8 cellular contexts compared by ENCODE assay signal in the genomic region with DNA sequence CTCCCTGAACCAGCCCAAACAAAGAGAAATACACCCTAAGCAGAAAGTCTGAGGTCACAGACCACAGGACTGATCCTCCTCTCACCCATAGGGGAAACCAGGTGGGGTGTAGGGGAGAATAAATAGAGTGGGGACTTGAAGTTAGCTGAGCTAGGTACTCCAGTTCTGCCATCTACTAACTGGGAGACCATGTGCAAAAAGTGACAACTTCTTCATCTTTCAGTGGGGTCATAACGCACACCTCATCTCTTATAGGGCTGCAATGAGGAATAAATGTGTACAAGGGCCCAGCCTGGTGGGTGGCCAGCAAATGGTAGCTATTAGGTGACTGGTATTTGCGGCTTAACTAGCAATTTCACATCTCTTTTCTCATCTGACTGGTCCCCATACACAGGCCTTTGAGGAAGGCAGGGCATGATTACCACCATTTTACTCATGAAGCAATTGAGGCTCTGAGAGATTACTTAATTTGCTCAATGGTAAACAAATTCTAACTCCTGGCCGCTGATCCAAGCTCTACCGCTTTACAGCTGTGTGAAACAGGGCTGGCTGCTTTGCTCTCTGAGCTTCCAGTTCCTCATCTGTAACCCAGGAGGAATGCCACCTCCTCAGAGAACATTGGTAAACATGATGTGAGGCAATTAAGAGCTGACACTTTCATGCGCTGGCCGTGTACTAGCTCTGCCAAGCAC. TPM values are rescaled to one million over a fixed set of nuclear protein-coding genes. Genes with fewer than 3 reads are reported as not detected.
DNase-seq lines count a peak whose midpoint lies in the region; ATAC-seq and TF ChIP-seq lines count a peak whose summit lies in the region.
"Had no signal": no experiment of that assay in that cellular context is flagged by ENCODE, and none has a peak within 500 bp of the region (broad histone marks: within the 10 kb centered on the region; RNA-seq: fewer than 3 reads in every experiment).

No MANE protein-coding gene starts in this region.

- H3K4me1 ChIP-seq in A673 (ENCODE audit: insufficient read depth, low read length, poor library complexity, severe bottlenecking): peaks cover 8% of the 10 kb centered on the region

- CTCF ChIA-PET in A673 (lab: Charles Lee): interaction anchor here (0.6 kb wide), 1 partner anchor 527 kb away, joined by 3 read pairs; no protein-coding TSS in a partner anchor

- no peaks in the 10 kb centered on the region for H3K9me3 ChIP-seq in MG63
- H3K9me3 ChIP-seq in A673 (ENCODE audit: low read depth, low read length, poor library complexity, severe bottlenecking): no peaks in the 10 kb centered on the region
- H3K9me3 ChIP-seq: SJSA1 had no signal

- H3K4me3 ChIP-seq in MG63 (no peak overlapping the region), A673 (ENCODE audit: low read depth, low read length, poor library complexity, severe bottlenecking) (no peak overlapping the region)
- H3K4me3 ChIP-seq: SJSA1 had no signal

- intact Hi-C loops in A673 (cut with micrococcal nuclease; ENCODE audit: unreplicated experiment): no loop called here

- H3K9me3 Mint-ChIP-seq in chondrocyte (ENCODE audit: low read depth) (no peaks in the 10 kb centered on the region), nephron (no peaks in the 10 kb centered on the region)

- no peak overlapping the region for H3K27ac ChIP-seq in A673 (ENCODE audit: low read depth, low read length, poor library complexity, severe bottlenecking)
- H3K27ac ChIP-seq: SJSA1 had no signal

- peak; percentile 43 for ATAC-seq in GM18502 (IDR thresholded peaks at IDR 0.05; ENCODE audit: poor library complexity, unreplicated experiment)

- POLR2A ChIA-PET in A673 (lab: Charles Lee; ENCODE audit: low non-redundant PET): no interaction called here

- H3K27ac Mint-ChIP-seq in chondrocyte (ENCODE audit: unreplicated experiment) (peak overlapping the region; percentile 41), nephron (peak overlapping the region; percentile 83 to 88 (median 87))

- H3K36me3 Mint-ChIP-seq in chondrocyte (ENCODE audit: low read depth): no peaks in the 10 kb centered on the region
- no peaks in the 10 kb centered on the region for H3K36me3 Mint-ChIP-seq in nephron (ENCODE audit: low read depth)

- H3K27me3 ChIP-seq in MG63 (no peaks in the 10 kb centered on the region), A673 (replicated peaks; ENCODE audit: insufficient read depth, low read depth, low read length, poor library complexity) (no peaks in the 10 kb centered on the region)
- H3K27me3 ChIP-seq: SJSA1 had no signal

- H3K27me3 Mint-ChIP-seq in chondrocyte (ENCODE audit: low read depth) (no peaks in the 10 kb centered on the region), nephron (ENCODE audit: low read depth) (no peaks in the 10 kb centered on the region)

- BruUV-seq in A673 (replicated peaks; lab: Mats Ljungman, UMichigan): no TSS peak

- H3K4me1 Mint-ChIP-seq in chondrocyte (ENCODE audit: low read depth) (peaks cover 68% of the 10 kb centered on the region), nephron (peaks cover 61% of the 10 kb centered on the region)

- H3K36me3 ChIP-seq in MG63 (no peaks in the 10 kb centered on the region; the same call in 1 of the 2 replicates), A673 (ENCODE audit: insufficient read depth, low read length, poor library complexity, severe bottlenecking) (no peaks in the 10 kb centered on the region)

- H3K4me3 Mint-ChIP-seq in chondrocyte (ENCODE audit: unreplicated experiment): no peak overlapping the region
- no peak overlapping the region for H3K4me3 Mint-ChIP-seq in nephron

- peak; percentile 71 for DNase-seq in MG63
- DNase-seq in chondrocyte (ENCODE audit: low spot score): no peak
- no peak for DNase-seq in AML-193 (lab: John Stamatoyannopoulos, UW)
- DNase-seq in A673 (ENCODE audit: low spot score): no peak
- no peak for DNase-seq in COR-L47 (lab: John Stamatoyannopoulos, UW)

- TF ChIP-seq CTCF in chondrocyte (IDR thresholded peaks at IDR 0.05) (no peak), nephron (IDR thresholded peaks at IDR 0.05; ENCODE audit: unreplicated experiment in 3 of 3) (no peak), A673 (conservative IDR thresholded peaks at IDR 0.05; ENCODE audit: low read depth, low read length) (no peak)

RNA-seq across cellular contexts. Expression of gene TBC1D10A, which starts 16.6 kb away (rescaled TPM):
- total RNA-seq in MG63 (2014; rRNA removed; shearing (Covaris generic); ENCODE audit: low replicate concordance): 17.5 and 25.7 TPM in 2 replicates
- total RNA-seq in chondrocyte (24.3 to 28.0 TPM (median 26.9 TPM) in 3 replicates), A673 (2021) (8.4 and 10.6 TPM in 2 replicates)

RNA-seq across cellular contexts. Expression of gene CASTOR1, which starts 20.8 kb away (rescaled TPM):
- total RNA-seq in MG63 (2014; rRNA removed; shearing (Covaris generic); ENCODE audit: low replicate concordance): 2.3 and 4.1 TPM in 2 replicates
- total RNA-seq in chondrocyte: 12.1 to 18.9 TPM (median 17.0 TPM) in 3 replicates
- 2.0 and 5.5 TPM in 2 replicates for total RNA-seq in A673 (2021)

RNA-seq across cellular contexts. Expression of gene OSM, which starts 43.5 kb away (rescaled TPM):
- total RNA-seq in MG63 (2014; rRNA removed; shearing (Covaris generic); ENCODE audit: low replicate concordance): not detected in 2 replicates
- not detected in 3 replicates for total RNA-seq in chondrocyte
- total RNA-seq in A673 (2021): not detected in 2 replicates
- total RNA-seq: SJSA1 had no signal

RNA-seq across cellular contexts. Expression of gene SF3A1, which starts 46.6 kb away (rescaled TPM):
- 6.9 and 19.5 TPM in 2 replicates for total RNA-seq in MG63 (2014; rRNA removed; shearing (Covaris generic); ENCODE audit: low replicate concordance)
- total RNA-seq in chondrocyte: 110 to 127 TPM (median 115 TPM) in 3 replicates
- total RNA-seq in A673 (2021): 346 and 366 TPM in 2 replicates

RNA-seq across cellular contexts. Expression of gene CCDC157, which starts 46.7 kb away (rescaled TPM):
- 1.0 and 2.6 TPM in 2 replicates for total RNA-seq in MG63 (2014; rRNA removed; shearing (Covaris generic); ENCODE audit: low replicate concordance)
- total RNA-seq in chondrocyte (2.1 to 3.1 TPM (median 2.3 TPM) in 3 replicates), A673 (2021) (5.7 and 6.0 TPM in 2 replicates)
